Comparison of ENCODE assay signal across 1 cellular context in genomic region chr14:30333934-30334333, GRCh38.
A peak's percentile ranks its signal among the peaks of the same experiment; 100 is the strongest.
TF ChIP-seq lines count a peak whose summit lies in the region.

No MANE protein-coding gene starts in this region.

TF ChIP-seq in GM12878, 131 proteins besides CTCF, POLR2A, EP300 and RAD21:
- no peak for TF ChIP-seq CREM (IDR thresholded peaks at IDR 0.05; ENCODE audit: low read depth)
- TF ChIP-seq SMC3 (IDR thresholded peaks at IDR 0.05; ENCODE audit: borderline replicate concordance, low read length) = no peak
- TF ChIP-seq KAT2A (conservative IDR thresholded peaks at IDR 0.05; ENCODE audit: control insufficient read depth, low read depth, low read length) = no peak
- no peak for TF ChIP-seq MYB (IDR thresholded peaks at IDR 0.05; ENCODE audit: borderline replicate concordance, low read depth, low read length)
- no peak for TF ChIP-seq ZBTB40 (IDR thresholded peaks at IDR 0.05; ENCODE audit: borderline replicate concordance)
- no peak for TF ChIP-seq SUPT20H (IDR thresholded peaks at IDR 0.05; ENCODE audit: borderline replicate concordance, control insufficient read depth, low read depth, low read length)
- TF ChIP-seq E2F4 (IDR thresholded peaks at IDR 0.05; ENCODE audit: low read depth, low read length) = no peak
- no peak for TF ChIP-seq PBX3 (IDR thresholded peaks at IDR 0.05; ENCODE audit: insufficient replicate concordance, low read depth, low read length)
- TF ChIP-seq NFIC (IDR thresholded peaks at IDR 0.05; ENCODE audit: low read depth, low read length) = peak; percentile 67; the same call in 1 of the 2 replicates
- no peak for TF ChIP-seq MEF2B (IDR thresholded peaks at IDR 0.05; ENCODE audit: partially characterized antibody, poor library complexity, severe bottlenecking)
- TF ChIP-seq SRF (IDR thresholded peaks at IDR 0.05; ENCODE audit: low read depth in 2 of 2, low read length in 2 of 2) = peak in 1 of 2 experiments; percentile 53; a peak in 1 of 4 replicates
- TF ChIP-seq CHD4 (IDR thresholded peaks at IDR 0.05) = no peak
- no peak for TF ChIP-seq PKNOX1 (IDR thresholded peaks at IDR 0.05)
- no peak for TF ChIP-seq FOXK2 (IDR thresholded peaks at IDR 0.05)
- TF ChIP-seq RUNX3 (IDR thresholded peaks at IDR 0.05; ENCODE audit: low read length) = peak; percentile 47; the same call in 1 of the 2 replicates
- TF ChIP-seq MEF2A (IDR thresholded peaks at IDR 0.05; ENCODE audit: insufficient read depth, low read depth, low read length) = 0 out of 2 replicates have a peak, but pooled peaks have one; percentile 17
- no peak for TF ChIP-seq CEBPB (IDR thresholded peaks at IDR 0.05; ENCODE audit: borderline replicate concordance in 1 of 2, low read depth in 2 of 2, low read length in 2 of 2)
- no peak for TF ChIP-seq PAX5 (IDR thresholded peaks at IDR 0.05; ENCODE audit: borderline replicate concordance, low read depth, low read length)
- no peak for TF ChIP-seq SUZ12 (IDR thresholded peaks at IDR 0.05; ENCODE audit: unreplicated experiment)
- no peak for TF ChIP-seq SP1 (IDR thresholded peaks at IDR 0.05; ENCODE audit: low read depth, low read length)
- TF ChIP-seq ZSCAN29 (IDR thresholded peaks at IDR 0.05) = no peak
- no peak for TF ChIP-seq NR2F1 (conservative IDR thresholded peaks at IDR 0.05)
- TF ChIP-seq HDGF (IDR thresholded peaks at IDR 0.05) = no peak
- no peak for TF ChIP-seq PAX8 (IDR thresholded peaks at IDR 0.05)
- TF ChIP-seq FOXM1 (IDR thresholded peaks at IDR 0.05; ENCODE audit: low read depth, low read length) = peak; percentile 80; the same call in 1 of the 2 replicates
- peak; percentile 66 for TF ChIP-seq JUNB (IDR thresholded peaks at IDR 0.05)
- TF ChIP-seq NRF1 (conservative IDR thresholded peaks at IDR 0.05; ENCODE audit: low read depth, low read length) = no peak
- no peak for TF ChIP-seq MLLT1 (IDR thresholded peaks at IDR 0.05)
- no peak for TF ChIP-seq NBN (IDR thresholded peaks at IDR 0.05)
- TF ChIP-seq NR2C2 (IDR thresholded peaks at IDR 0.05; ENCODE audit: borderline replicate concordance, control insufficient read depth, insufficient read length, low read depth) = no peak
- TF ChIP-seq SKIL (IDR thresholded peaks at IDR 0.05; ENCODE audit: low read depth, poor library complexity, severe bottlenecking) = no peak
- no peak for TF ChIP-seq IRF3 (IDR thresholded peaks at IDR 0.05)
- no peak for TF ChIP-seq MTA3 (IDR thresholded peaks at IDR 0.05; ENCODE audit: borderline replicate concordance, low read length)
